In genomic region chr10:102930720-102931119, GRCh38 we compare ENCODE assay signal across 2 cellular contexts.
A peak's percentile ranks its signal among the peaks of the same experiment; 100 is the strongest.
TF ChIP-seq lines count a peak whose summit lies in the region.

No MANE protein-coding gene starts in this region.

TF ChIP-seq in SK-N-SH treated with all-trans-retinoic acid at 6 μM for 48 hours, 23 proteins besides CTCF, POLR2A, EP300 and RAD21:
- TF ChIP-seq, protein P1, sequence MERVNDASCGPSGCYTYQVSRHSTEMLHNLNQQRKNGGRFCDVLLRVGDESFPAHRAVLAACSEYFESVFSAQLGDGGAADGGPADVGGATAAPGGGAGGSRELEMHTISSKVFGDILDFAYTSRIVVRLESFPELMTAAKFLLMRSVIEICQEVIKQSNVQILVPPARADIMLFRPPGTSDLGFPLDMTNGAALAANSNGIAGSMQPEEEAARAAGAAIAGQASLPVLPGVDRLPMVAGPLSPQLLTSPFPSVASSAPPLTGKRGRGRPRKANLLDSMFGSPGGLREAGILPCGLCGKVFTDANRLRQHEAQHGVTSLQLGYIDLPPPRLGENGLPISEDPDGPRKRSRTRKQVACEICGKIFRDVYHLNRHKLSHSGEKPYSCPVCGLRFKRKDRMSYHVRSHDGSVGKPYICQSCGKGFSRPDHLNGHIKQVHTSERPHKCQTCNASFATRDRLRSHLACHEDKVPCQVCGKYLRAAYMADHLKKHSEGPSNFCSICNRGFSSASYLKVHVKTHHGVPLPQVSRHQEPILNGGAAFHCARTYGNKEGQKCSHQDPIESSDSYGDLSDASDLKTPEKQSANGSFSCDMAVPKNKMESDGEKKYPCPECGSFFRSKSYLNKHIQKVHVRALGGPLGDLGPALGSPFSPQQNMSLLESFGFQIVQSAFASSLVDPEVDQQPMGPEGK (CRISPR knock-in tag; IDR thresholded peaks at IDR 0.05; ENCODE audit: borderline replicate concordance), result no peak
- TF ChIP-seq ZNF8 (CRISPR knock-in tag; IDR thresholded peaks at IDR 0.05), result peak; percentile 65

TF ChIP-seq in SK-N-SH, 30 proteins besides CTCF, POLR2A, EP300 and RAD21 (continued from another document):
- TF ChIP-seq REST (IDR thresholded peaks at IDR 0.05; ENCODE audit: low read depth, low read length) (no peak), POLR2AphosphoS5 (IDR thresholded peaks at IDR 0.05; ENCODE audit: low read depth, low read length) (no peak)
